Comparison of ENCODE assay signal across 16 cellular contexts in the genomic region with DNA sequence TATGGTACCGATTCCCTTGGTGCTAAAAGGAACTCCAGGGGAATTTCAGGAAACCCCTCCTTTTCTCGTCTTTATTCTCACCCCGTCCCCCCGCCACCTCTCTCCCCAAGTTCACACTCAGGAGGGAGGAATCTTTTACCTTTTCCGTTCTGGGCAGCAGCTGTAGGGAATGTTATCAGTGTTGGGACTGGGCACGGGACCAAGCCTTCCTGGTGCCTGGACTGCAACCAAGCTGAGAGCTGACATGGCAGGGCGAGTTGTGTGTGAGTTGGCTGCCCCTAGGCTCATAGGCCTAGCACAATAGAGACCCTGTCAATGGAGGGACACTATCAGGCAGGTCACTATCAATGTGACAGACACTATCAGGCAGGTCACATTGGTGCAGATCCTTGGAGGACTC.
DNase-seq lines count a peak whose midpoint lies in the region; ATAC-seq and TF ChIP-seq lines count a peak whose summit lies in the region.
"Had no signal": no experiment of that assay in that cellular context is flagged by ENCODE, and none has a peak within 500 bp of the region (broad histone marks: within the 10 kb centered on the region; RNA-seq: fewer than 3 reads in every experiment).

No MANE protein-coding gene starts in this region.

- WGBS in aorta, 2 donors, result 2 to 15% methylated on average over 6 to 7 of the region's 7 CpGs

- no peaks in the 10 kb centered on the region for H3K27me3 ChIP-seq in mucosa of rectum (ENCODE audit: control insufficient read depth in 2 of 2, insufficient read depth in 2 of 2, low read length in 2 of 2)
- H3K27me3 ChIP-seq in aorta (ENCODE audit: control insufficient read depth in 1 of 2, insufficient read depth in 2 of 2, low read length in 1 of 2), result no peaks in the 10 kb centered on the region

- H3K4me1 ChIP-seq in mucosa of rectum (ENCODE audit: control insufficient read depth in 2 of 2, insufficient read depth in 2 of 2, low read length in 2 of 2) (peaks cover 8 to 31% of the 10 kb centered on the region in 2 donors), aorta (ENCODE audit: control insufficient read depth in 1 of 2, insufficient read depth in 2 of 2, low read length in 2 of 2) (peaks cover 0 to 4% of the 10 kb centered on the region in 2 donors)

- peak overlapping the region in 1 of 2 donors; percentile 42 for H3K9ac ChIP-seq in mucosa of rectum (ENCODE audit: low read depth in 1 of 2, low read length in 2 of 2)

- H3K9me3 ChIP-seq in mucosa of rectum (ENCODE audit: control insufficient read depth in 2 of 2, low read length in 2 of 2) (no peaks in the 10 kb centered on the region), aorta (ENCODE audit: control insufficient read depth, low read length) (no peaks in the 10 kb centered on the region)

- H3K4me3 ChIP-seq in fibroblast of pulmonary artery (replicated peaks; ENCODE audit: low read depth, low read length) (no peak overlapping the region), mucosa of rectum (ENCODE audit: low read length in 2 of 2) (no peak overlapping the region), aorta (ENCODE audit: low read length in 2 of 2) (no peak overlapping the region)
- H3K4me3 ChIP-seq: SK-N-MC had no signal

- DNase-seq in DMS 273 (lab: John Stamatoyannopoulos, UW; ENCODE audit: unreplicated experiment), result peak; percentile 62
- DNase-seq in DMS 273 treated with DMSO at 0.1 percent for 48 hours (lab: John Stamatoyannopoulos, UW), result no peak
- peak; percentile 64 for DNase-seq in fibroblast of pulmonary artery (ENCODE audit: low read depth)
- peak in 1 of 2 donors; percentile 77 for DNase-seq in aorta
- no peak for DNase-seq in middle frontal gyrus (ENCODE audit: extremely low spot score, low spot score)
- no peak for DNase-seq in NCI-H2029 treated with DMSO at 0.1 percent for 48 hours (lab: John Stamatoyannopoulos, UW)
- DNase-seq: activated CD4-positive, CD25-positive, alpha-beta regulatory T cell treated with anti-CD3 and anti-CD28 coated beads, Interleukin-2, amount 50 U/mL, for 72 hours; HCEC 1CT; NCI-H1417 treated with DMSO at 0.1 percent for 48 hours; NCI-H748 treated with DMSO at 0.1 percent for 48 hours had no signal

- intact Hi-C loops in aorta (cut with DNase I), result no loop called here

- H3K27ac ChIP-seq in mucosa of rectum (ENCODE audit: low read depth in 2 of 2, low read length in 2 of 2), result peak overlapping the region; percentile 23 to 54
- H3K27ac ChIP-seq in aorta (ENCODE audit: low read depth in 1 of 2, low read length in 2 of 2), result peak overlapping the region in 1 of 2 donors; percentile 24
- H3K27ac ChIP-seq: 22Rv1, epithelial cell of prostate, SK-N-MC had no signal

- TF ChIP-seq CTCF in fibroblast of pulmonary artery (IDR thresholded peaks at IDR 0.05; ENCODE audit: low read length, missing control alignments), result no peak

- H3K36me3 ChIP-seq in mucosa of rectum (ENCODE audit: control insufficient read depth in 2 of 2, insufficient read depth in 2 of 2, low read length in 2 of 2), result peaks cover 10 to 11% of the 10 kb centered on the region in 2 donors
- H3K36me3 ChIP-seq in aorta (ENCODE audit: control insufficient read depth in 1 of 2, insufficient read depth in 2 of 2, low read length in 1 of 2), result no peaks in the 10 kb centered on the region

- ATAC-seq in aorta (ENCODE audit: low FRiP score), result peak; percentile 12
- ATAC-seq in GM19455 (IDR thresholded peaks at IDR 0.05; ENCODE audit: unreplicated experiment), result no peak
- ATAC-seq: sciatic nerve had no signal

Comparison
In these comparisons a context has a peak if more than half of its experiments do, and no peak if none do; other contexts are left out.
1. DNase-seq: peak in DMS 273 (single experiment) and fibroblast of pulmonary artery (single experiment); none in DMS 273 treated with DMSO at 0.1 percent for 48 hours (single experiment), middle frontal gyrus (single experiment) and NCI-H2029 treated with DMSO at 0.1 percent for 48 hours (single experiment).